Comparison of ENCODE assay signal across 8 cellular contexts in the genomic region with DNA sequence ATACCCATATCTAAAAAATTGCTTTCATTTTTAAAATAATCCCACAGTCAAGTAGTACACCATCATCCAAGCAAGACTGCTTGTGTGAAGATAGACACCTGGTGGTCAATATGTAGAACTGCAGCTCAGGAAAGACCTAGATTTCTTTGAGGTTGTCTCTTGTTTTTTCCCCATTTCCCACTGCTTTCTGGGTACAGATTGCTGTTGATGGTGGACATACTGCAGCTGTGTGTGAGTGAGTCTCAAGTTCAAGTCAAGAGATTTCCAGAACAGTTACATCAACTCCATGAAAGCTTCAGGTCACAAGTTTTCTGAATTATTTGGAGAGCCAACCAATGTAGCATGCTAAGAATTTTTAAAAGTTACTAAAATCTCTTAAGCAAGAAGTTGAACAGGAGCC.
DNase-seq lines count a peak whose midpoint lies in the region; ATAC-seq, FAIRE-seq and TF ChIP-seq lines count a peak whose summit lies in the region.

No MANE protein-coding gene starts in this region.

- no peak overlapping the region for H3K4me3 ChIP-seq in NT2/D1 (ENCODE audit: insufficient read length, low read depth)
- no peak overlapping the region for H3K4me3 ChIP-seq in cardiac fibroblast (replicated peaks in 1 of 2; ENCODE audit: low read depth in 2 of 2, low read length in 2 of 2)

- peaks cover 19% of the 10 kb centered on the region for H3K4me1 Mint-ChIP-seq in CD4-positive, alpha-beta T cell (ENCODE audit: low read depth)

- no peaks in the 10 kb centered on the region for H3K9me3 Mint-ChIP-seq in CD4-positive, alpha-beta T cell

- intact Hi-C loops in CD4-positive, alpha-beta T cell (cut with DNase I, micrococcal nuclease), result loop anchor here in 1 of 2 experiments (5.0 to 10.0 kb wide), 2 partner anchors 171 to 623 kb away; no protein-coding TSS in a partner anchor

- POLR2A ChIA-PET in CD4-positive, alpha-beta T cell (lab: Charles Lee), result no interaction called here

- TF ChIP-seq CTCF in CD4-positive, alpha-beta T cell (IDR thresholded peaks at IDR 0.05), result peak; percentile 93
- TF ChIP-seq CTCF in cardiac fibroblast (IDR thresholded peaks at IDR 0.05; ENCODE audit: low read depth, low read length), result peak; percentile 86

- H3K4me1 ChIP-seq in NT2/D1 (ENCODE audit: insufficient read depth, insufficient read length), result no peaks in the 10 kb centered on the region

- peak; percentile 73 for FAIRE-seq in GM19239 (lab: Jason Lieb, UNC)

- CTCF ChIA-PET in CD4-positive, alpha-beta T cell (lab: Charles Lee), result interaction anchor here (0.6 to 1.4 kb wide), 5 partner anchors 10 to 273 kb away, joined by 3 to 4 read pairs (median 3); no protein-coding TSS in a partner anchor

- no peaks in the 10 kb centered on the region for H3K27me3 ChIP-seq in CD4-positive, alpha-beta T cell (ENCODE audit: control insufficient read depth, insufficient read depth, low read length)
- H3K27me3 ChIP-seq in NT2/D1 (ENCODE audit: insufficient read depth, insufficient read length), result no peaks in the 10 kb centered on the region

- no peaks in the 10 kb centered on the region for H3K36me3 Mint-ChIP-seq in CD4-positive, alpha-beta T cell (ENCODE audit: low read depth)

- DNase-seq in CD4-positive, alpha-beta T cell, result no peak
- peak; percentile 9 for DNase-seq in GM19239 (ENCODE audit: insufficient read length, low spot score)
- peak; percentile 55 for DNase-seq in NT2/D1 (ENCODE audit: low read depth, low spot score)
- peak; percentile 81 to 85 for DNase-seq in cardiac fibroblast (ENCODE audit: low read depth in 2 of 2)
- no peak for DNase-seq in left lobe of liver (ENCODE audit: low spot score)
- no peak for DNase-seq in NK-92 treated with Interleukin-12 subunit alpha and Interleukin-12 subunit beta, amount 100 ng/mL, for 24 hours (lab: John Stamatoyannopoulos, UW)

- H3K27me3 Mint-ChIP-seq in CD4-positive, alpha-beta T cell, result peaks cover 9% of the 10 kb centered on the region

- H3K4me3 Mint-ChIP-seq in CD4-positive, alpha-beta T cell, result no peak overlapping the region

- no peaks in the 10 kb centered on the region for H3K9me3 ChIP-seq in CD4-positive, alpha-beta T cell (ENCODE audit: control insufficient read depth, low read length)
- no peaks in the 10 kb centered on the region for H3K9me3 ChIP-seq in NT2/D1 (ENCODE audit: insufficient read depth, low read length)

- peak; percentile 56 for ATAC-seq in CD4-positive, alpha-beta T cell (ENCODE audit: poor library complexity)
- peak; percentile 55 for ATAC-seq in HG03520 (IDR thresholded peaks at IDR 0.05; ENCODE audit: unreplicated experiment)
- peak; percentile 96 for ATAC-seq in left lobe of liver
- ATAC-seq in HG02840 (IDR thresholded peaks at IDR 0.05; ENCODE audit: low FRiP score, unreplicated experiment), result no peak

- H3K27ac Mint-ChIP-seq in CD4-positive, alpha-beta T cell, result no peak overlapping the region

- H3K27ac ChIP-seq in CD4-positive, alpha-beta T cell (ENCODE audit: low read depth, low read length), result no peak overlapping the region

- H3K9ac ChIP-seq in NT2/D1 (ENCODE audit: insufficient read length, low read depth), result no peak overlapping the region

- H3K36me3 ChIP-seq in NT2/D1 (ENCODE audit: insufficient read depth, insufficient read length, low read length), result no peaks in the 10 kb centered on the region

Comparison
In these comparisons a context has a peak if more than half of its experiments do, and no peak if none do; other contexts are left out.
1. DNase-seq: peak in GM19239 (single experiment), NT2/D1 (single experiment) and cardiac fibroblast (2 of 2); none in CD4-positive, alpha-beta T cell (0 of 10), left lobe of liver (single experiment) and NK-92 treated with Interleukin-12 subunit alpha and Interleukin-12 subunit beta, amount 100 ng/mL, for 24 hours (single experiment).